ENCODE assay signal across 8 cellular contexts in genomic region chr22:36461665-36462474, GRCh38. TPM values are rescaled to one million over a fixed set of nuclear protein-coding genes. Genes with fewer than 3 reads are reported as not detected.
A peak's percentile ranks its signal among the peaks of the same experiment; 100 is the strongest.
DNase-seq lines count a peak whose midpoint lies in the region; ATAC-seq and TF ChIP-seq lines count a peak whose summit lies in the region.

No MANE protein-coding gene starts in this region.

- H3K4me1 ChIP-seq in BLaER1 treated with 17β-estradiol and CSF1 and Interleukin-3, amounts not matched to agents 10 nM and 100 nM = peaks cover 27 to 95% (median 88%) of the 10 kb centered on the region in 10 experiments
- H3K4me1 ChIP-seq in neural progenitor cell = peaks cover 7% of the 10 kb centered on the region

- H3K27ac ChIP-seq in BLaER1 treated with 17β-estradiol and CSF1 and Interleukin-3, amounts not matched to agents 10 nM and 100 nM = peak overlapping the region in 7 of 11 experiments; percentile 9 to 50 (median 47); a peak in 11 of 22 replicates
- H3K27ac ChIP-seq in neural progenitor cell = no peak overlapping the region

- no peaks in the 10 kb centered on the region for H3K79me2 ChIP-seq in neural progenitor cell (ENCODE audit: low read depth)

- H3K27me3 Mint-ChIP-seq in endothelial cell (ENCODE audit: unreplicated experiment) = peaks cover 3% of the 10 kb centered on the region
- H3K27me3 Mint-ChIP-seq in neural progenitor cell (ENCODE audit: insufficient read depth, low read depth) = no peaks in the 10 kb centered on the region

- DNase-seq in NCI-H2029 treated with DMSO at 0.1 percent for 48 hours (lab: John Stamatoyannopoulos, UW) (peak; percentile 61), endothelial cell (ENCODE audit: low spot score) (peak; percentile 33), myocyte (ENCODE audit: low read depth) (peak; percentile 94), neural progenitor cell (ENCODE audit: low spot score) (no peak), GM13976 (ENCODE audit: low spot score) (no peak), G401 (ENCODE audit: low spot score) (no peak)

- no peak overlapping the region; a peak in 1 of 20 replicates for H3K4me3 ChIP-seq in BLaER1 treated with 17β-estradiol and CSF1 and Interleukin-3, amounts not matched to agents 10 nM and 100 nM
- no peak overlapping the region for H3K4me3 ChIP-seq in neural progenitor cell

- H3K36me3 Mint-ChIP-seq in endothelial cell (ENCODE audit: low read depth, unreplicated experiment) = peaks cover 6% of the 10 kb centered on the region
- H3K36me3 Mint-ChIP-seq in neural progenitor cell = no peaks in the 10 kb centered on the region

- no peaks in the 10 kb centered on the region for H3K9me3 Mint-ChIP-seq in endothelial cell (ENCODE audit: unreplicated experiment)
- H3K9me3 Mint-ChIP-seq in neural progenitor cell = no peaks in the 10 kb centered on the region

- H3K4me1 Mint-ChIP-seq in endothelial cell (ENCODE audit: unreplicated experiment) (peaks cover 7% of the 10 kb centered on the region), neural progenitor cell (peaks cover 26% of the 10 kb centered on the region)

- H3K9ac ChIP-seq in BLaER1 treated with 17β-estradiol and CSF1 and Interleukin-3, amounts not matched to agents 10 nM and 100 nM = peak overlapping the region in 6 of 11 experiments; percentile 9 to 51 (median 26); a peak in 8 of 22 replicates
- H3K9ac ChIP-seq in neural progenitor cell = no peak overlapping the region

- TF ChIP-seq CTCF in endothelial cell (IDR thresholded peaks at IDR 0.05; ENCODE audit: unreplicated experiment) = no peak
- TF ChIP-seq CTCF in neural progenitor cell (IDR thresholded peaks at IDR 0.05) = no peak
- no peak for TF ChIP-seq CTCF in GM13976 (IDR thresholded peaks at IDR 0.05; ENCODE audit: borderline replicate concordance, control extremely low read depth, extremely low read depth, insufficient read depth, missing control alignments)

- no peaks in the 10 kb centered on the region for H3K9me3 ChIP-seq in BLaER1 treated with 17β-estradiol and CSF1 and Interleukin-3, amounts not matched to agents 10 nM and 100 nM (replicated peaks in 1 of 11)
- H3K9me3 ChIP-seq in neural progenitor cell (ENCODE audit: low read depth) = no peaks in the 10 kb centered on the region

- in situ Hi-C loops in GM13976 (cut with MboI; ENCODE audit: low sequenced_read_pairs, unreplicated experiment) = no loop called here
- in situ Hi-C loops in G401 (cut with HindIII; ENCODE audit: low sequenced_read_pairs) = no loop called here

- H2AFZ ChIP-seq in neural progenitor cell (replicated peaks) = no peak overlapping the region

- H3K4me2 ChIP-seq in BLaER1 treated with 17β-estradiol and CSF1 and Interleukin-3, amounts not matched to agents 10 nM and 100 nM = peak overlapping the region; percentile 2 to 91 (median 76); a peak in 20 of 22 replicates
- no peak overlapping the region for H3K4me2 ChIP-seq in neural progenitor cell

- peaks cover 22% of the 10 kb centered on the region for H3F3A ChIP-seq in neural progenitor cell (ENCODE audit: low read depth)

- H4K20me1 ChIP-seq in BLaER1 treated with 17β-estradiol and CSF1 and Interleukin-3, amounts not matched to agents 10 nM and 100 nM = no peaks in the 10 kb centered on the region
- no peaks in the 10 kb centered on the region for H4K20me1 ChIP-seq in neural progenitor cell (ENCODE audit: low read depth)

- H3K27ac Mint-ChIP-seq in endothelial cell (ENCODE audit: unreplicated experiment) (peak overlapping the region; percentile 30), neural progenitor cell (no peak overlapping the region)

- no peak overlapping the region for H3K4me3 Mint-ChIP-seq in endothelial cell (ENCODE audit: unreplicated experiment)
- H3K4me3 Mint-ChIP-seq in neural progenitor cell = no peak overlapping the region

- ATAC-seq in HG03354 (IDR thresholded peaks at IDR 0.05; ENCODE audit: poor library complexity, severe bottlenecking, unreplicated experiment) = no peak

- no peaks in the 10 kb centered on the region for H3K27me3 ChIP-seq in BLaER1 treated with 17β-estradiol and CSF1 and Interleukin-3, amounts not matched to agents 10 nM and 100 nM
- no peaks in the 10 kb centered on the region for H3K27me3 ChIP-seq in neural progenitor cell

- H3K36me3 ChIP-seq in BLaER1 treated with 17β-estradiol and CSF1 and Interleukin-3, amounts not matched to agents 10 nM and 100 nM = peaks cover 0 to 11% (median 0%) of the 10 kb centered on the region in 11 experiments; a peak in 2 of 22 replicates
- H3K36me3 ChIP-seq in neural progenitor cell = no peaks in the 10 kb centered on the region

RNA-seq across cellular contexts. Expression of gene TXN2, which starts 19.6 kb away (rescaled TPM):
- 67.3 TPM for total RNA-seq in endothelial cell (ENCODE audit: unreplicated experiment)
- 38.7 and 44.6 TPM in 2 replicates for total RNA-seq in myocyte
- 97.4 TPM for polyA plus RNA-seq in myocyte (2012)
- total RNA-seq in neural progenitor cell (ENCODE audit: low replicate concordance) = 19.8 and 31.8 TPM in 2 replicates
- 96.4 and 99.4 TPM in 2 replicates for total RNA-seq in G401 (2014; rRNA removed; shearing (Covaris generic))

RNA-seq across cellular contexts. Expression of gene FOXRED2, which starts 45.0 kb away (rescaled TPM):
- total RNA-seq in endothelial cell (ENCODE audit: unreplicated experiment) = 17.6 TPM
- 12.2 and 13.8 TPM in 2 replicates for total RNA-seq in myocyte
- 7.0 TPM for polyA plus RNA-seq in myocyte (2012)
- 4.7 and 10.4 TPM in 2 replicates for total RNA-seq in neural progenitor cell (ENCODE audit: low replicate concordance)
- total RNA-seq in G401 (2014; rRNA removed; shearing (Covaris generic)) = 19.3 and 24.9 TPM in 2 replicates

Comparison
In these comparisons a context has a peak if more than half of its experiments do, and no peak if none do; other contexts are left out.
1. DNase-seq: peak in NCI-H2029 treated with DMSO at 0.1 percent for 48 hours (single experiment), endothelial cell (single experiment) and myocyte (single experiment); none in neural progenitor cell (single experiment), GM13976 (single experiment) and G401 (single experiment).